In the genomic region with DNA sequence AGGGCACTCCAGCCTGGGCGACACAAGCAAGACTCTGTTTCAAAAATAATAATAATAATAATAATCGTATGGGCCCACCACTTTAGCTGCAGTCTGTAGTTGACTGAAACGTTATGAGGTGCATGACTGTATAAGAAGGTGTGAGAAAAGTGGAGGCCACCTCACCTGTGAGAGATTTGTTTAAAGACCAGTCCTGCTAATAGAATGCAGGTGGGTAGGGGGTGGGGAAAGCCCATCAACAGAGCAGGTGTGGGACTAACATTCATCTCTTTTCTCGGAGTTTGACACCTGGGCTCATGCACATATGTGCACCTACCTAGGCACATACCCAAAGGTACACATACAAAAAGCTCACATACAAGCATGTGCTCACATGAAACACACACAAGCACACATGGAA, we compare ENCODE assay signal across 2 cellular contexts.
TF ChIP-seq lines count a peak whose summit lies in the region.

No MANE protein-coding gene starts in this region.

TF ChIP-seq in A549, 52 proteins besides CTCF, POLR2A, EP300 and RAD21:
- TF ChIP-seq RFX5 (IDR thresholded peaks at IDR 0.05) (no peak), EHMT2 (IDR thresholded peaks at IDR 0.05; ENCODE audit: low read depth) (no peak), RARB (CRISPR knock-in tag; IDR thresholded peaks at IDR 0.05) (no peak), FOSL2 (IDR thresholded peaks at IDR 0.05) (no peak), FOSL2 (CRISPR knock-in tag; IDR thresholded peaks at IDR 0.05) (no peak), HOXB13 (CRISPR knock-in tag; IDR thresholded peaks at IDR 0.05; ENCODE audit: low read depth) (no peak), ZFP36 (IDR thresholded peaks at IDR 0.05; ENCODE audit: borderline replicate concordance, partially characterized antibody) (no peak), TFCP2L1 (CRISPR knock-in tag; IDR thresholded peaks at IDR 0.05) (no peak; the same call in 1 of the 2 replicates), CEBPB (IDR thresholded peaks at IDR 0.05) (no peak), E2F6 (IDR thresholded peaks at IDR 0.05; ENCODE audit: borderline replicate concordance, low read depth) (no peak), ZSCAN20 (CRISPR knock-in tag; IDR thresholded peaks at IDR 0.05) (no peak), FOXS1 (CRISPR knock-in tag; IDR thresholded peaks at IDR 0.05) (no peak)
TF ChIP-seq in A549: peak in this region for 0.

TF ChIP-seq in IMR-90, 13 proteins besides CTCF, POLR2A, EP300 and RAD21:
- TF ChIP-seq NFE2L2 (IDR thresholded peaks at IDR 0.05; ENCODE audit: low read depth, low read length) (no peak), MAZ (IDR thresholded peaks at IDR 0.05; ENCODE audit: borderline replicate concordance, low read depth, low read length) (no peak), RFX5 (IDR thresholded peaks at IDR 0.05; ENCODE audit: low read depth, low read length) (no peak), SMC3 (IDR thresholded peaks at IDR 0.05; ENCODE audit: low read depth, low read length) (no peak)
- TF ChIP-seq, protein P1, sequence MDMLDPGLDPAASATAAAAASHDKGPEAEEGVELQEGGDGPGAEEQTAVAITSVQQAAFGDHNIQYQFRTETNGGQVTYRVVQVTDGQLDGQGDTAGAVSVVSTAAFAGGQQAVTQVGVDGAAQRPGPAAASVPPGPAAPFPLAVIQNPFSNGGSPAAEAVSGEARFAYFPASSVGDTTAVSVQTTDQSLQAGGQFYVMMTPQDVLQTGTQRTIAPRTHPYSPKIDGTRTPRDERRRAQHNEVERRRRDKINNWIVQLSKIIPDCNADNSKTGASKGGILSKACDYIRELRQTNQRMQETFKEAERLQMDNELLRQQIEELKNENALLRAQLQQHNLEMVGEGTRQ (IDR thresholded peaks at IDR 0.05; ENCODE audit: low read depth, low read length) = no peak
- TF ChIP-seq, protein P2, sequence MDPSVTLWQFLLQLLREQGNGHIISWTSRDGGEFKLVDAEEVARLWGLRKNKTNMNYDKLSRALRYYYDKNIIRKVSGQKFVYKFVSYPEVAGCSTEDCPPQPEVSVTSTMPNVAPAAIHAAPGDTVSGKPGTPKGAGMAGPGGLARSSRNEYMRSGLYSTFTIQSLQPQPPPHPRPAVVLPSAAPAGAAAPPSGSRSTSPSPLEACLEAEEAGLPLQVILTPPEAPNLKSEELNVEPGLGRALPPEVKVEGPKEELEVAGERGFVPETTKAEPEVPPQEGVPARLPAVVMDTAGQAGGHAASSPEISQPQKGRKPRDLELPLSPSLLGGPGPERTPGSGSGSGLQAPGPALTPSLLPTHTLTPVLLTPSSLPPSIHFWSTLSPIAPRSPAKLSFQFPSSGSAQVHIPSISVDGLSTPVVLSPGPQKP (IDR thresholded peaks at IDR 0.05; ENCODE audit: borderline replicate concordance, low read depth, low read length) = no peak
